ENCODE assay signal across 1 cellular context in the genomic region with DNA sequence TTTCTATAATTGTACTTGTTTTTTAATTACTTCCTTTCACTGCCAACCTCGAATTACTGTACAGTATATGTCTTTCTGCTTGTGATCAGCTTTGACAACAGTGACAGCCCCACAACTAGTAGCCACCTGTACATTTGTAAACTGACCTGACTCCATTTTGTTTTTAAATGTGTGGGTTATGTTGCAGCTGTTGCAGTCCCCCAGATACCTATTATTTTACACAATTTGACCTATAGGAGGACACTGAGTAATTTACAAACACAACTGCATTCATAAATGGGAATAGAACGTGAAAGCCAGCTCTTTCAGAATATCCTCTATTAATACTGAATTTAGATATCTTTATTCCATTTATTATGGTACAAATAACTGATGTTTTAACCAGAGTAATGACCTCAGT.
TF ChIP-seq lines count a peak whose summit lies in the region.

No MANE protein-coding gene starts in this region.

TF ChIP-seq in K562, 482 proteins besides CTCF, POLR2A, EP300 and RAD21 (continued from another document):
- TF ChIP-seq, protein P1, sequence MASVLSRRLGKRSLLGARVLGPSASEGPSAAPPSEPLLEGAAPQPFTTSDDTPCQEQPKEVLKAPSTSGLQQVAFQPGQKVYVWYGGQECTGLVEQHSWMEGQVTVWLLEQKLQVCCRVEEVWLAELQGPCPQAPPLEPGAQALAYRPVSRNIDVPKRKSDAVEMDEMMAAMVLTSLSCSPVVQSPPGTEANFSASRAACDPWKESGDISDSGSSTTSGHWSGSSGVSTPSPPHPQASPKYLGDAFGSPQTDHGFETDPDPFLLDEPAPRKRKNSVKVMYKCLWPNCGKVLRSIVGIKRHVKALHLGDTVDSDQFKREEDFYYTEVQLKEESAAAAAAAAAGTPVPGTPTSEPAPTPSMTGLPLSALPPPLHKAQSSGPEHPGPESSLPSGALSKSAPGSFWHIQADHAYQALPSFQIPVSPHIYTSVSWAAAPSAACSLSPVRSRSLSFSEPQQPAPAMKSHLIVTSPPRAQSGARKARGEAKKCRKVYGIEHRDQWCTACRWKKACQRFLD (CRISPR knock-in tag; IDR thresholded peaks at IDR 0.05) = 0 out of 2 replicates have a peak, but pooled peaks have one; percentile 45
- TF ChIP-seq, protein P2, sequence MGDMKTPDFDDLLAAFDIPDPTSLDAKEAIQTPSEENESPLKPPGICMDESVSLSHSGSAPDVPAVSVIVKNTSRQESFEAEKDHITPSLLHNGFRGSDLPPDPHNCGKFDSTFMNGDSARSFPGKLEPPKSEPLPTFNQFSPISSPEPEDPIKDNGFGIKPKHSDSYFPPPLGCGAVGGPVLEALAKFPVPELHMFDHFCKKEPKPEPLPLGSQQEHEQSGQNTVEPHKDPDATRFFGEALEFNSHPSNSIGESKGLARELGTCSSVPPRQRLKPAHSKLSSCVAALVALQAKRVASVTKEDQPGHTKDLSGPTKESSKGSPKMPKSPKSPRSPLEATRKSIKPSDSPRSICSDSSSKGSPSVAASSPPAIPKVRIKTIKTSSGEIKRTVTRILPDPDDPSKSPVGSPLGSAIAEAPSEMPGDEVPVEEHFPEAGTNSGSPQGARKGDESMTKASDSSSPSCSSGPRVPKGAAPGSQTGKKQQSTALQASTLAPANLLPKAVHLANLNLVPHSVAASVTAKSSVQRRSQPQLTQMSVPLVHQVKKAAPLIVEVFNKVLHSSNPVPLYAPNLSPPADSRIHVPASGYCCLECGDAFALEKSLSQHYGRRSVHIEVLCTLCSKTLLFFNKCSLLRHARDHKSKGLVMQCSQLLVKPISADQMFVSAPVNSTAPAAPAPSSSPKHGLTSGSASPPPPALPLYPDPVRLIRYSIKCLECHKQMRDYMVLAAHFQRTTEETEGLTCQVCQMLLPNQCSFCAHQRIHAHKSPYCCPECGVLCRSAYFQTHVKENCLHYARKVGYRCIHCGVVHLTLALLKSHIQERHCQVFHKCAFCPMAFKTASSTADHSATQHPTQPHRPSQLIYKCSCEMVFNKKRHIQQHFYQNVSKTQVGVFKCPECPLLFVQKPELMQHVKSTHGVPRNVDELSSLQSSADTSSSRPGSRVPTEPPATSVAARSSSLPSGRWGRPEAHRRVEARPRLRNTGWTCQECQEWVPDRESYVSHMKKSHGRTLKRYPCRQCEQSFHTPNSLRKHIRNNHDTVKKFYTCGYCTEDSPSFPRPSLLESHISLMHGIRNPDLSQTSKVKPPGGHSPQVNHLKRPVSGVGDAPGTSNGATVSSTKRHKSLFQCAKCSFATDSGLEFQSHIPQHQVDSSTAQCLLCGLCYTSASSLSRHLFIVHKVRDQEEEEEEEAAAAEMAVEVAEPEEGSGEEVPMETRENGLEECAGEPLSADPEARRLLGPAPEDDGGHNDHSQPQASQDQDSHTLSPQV (IDR thresholded peaks at IDR 0.05) = 0 out of 2 replicates have a peak, but pooled peaks have one; percentile 46
- TF ChIP-seq ZNF165 (CRISPR knock-in tag; IDR thresholded peaks at IDR 0.05; ENCODE audit: borderline replicate concordance) = no peak
